8 cellular contexts compared by ENCODE assay signal in the genomic region with DNA sequence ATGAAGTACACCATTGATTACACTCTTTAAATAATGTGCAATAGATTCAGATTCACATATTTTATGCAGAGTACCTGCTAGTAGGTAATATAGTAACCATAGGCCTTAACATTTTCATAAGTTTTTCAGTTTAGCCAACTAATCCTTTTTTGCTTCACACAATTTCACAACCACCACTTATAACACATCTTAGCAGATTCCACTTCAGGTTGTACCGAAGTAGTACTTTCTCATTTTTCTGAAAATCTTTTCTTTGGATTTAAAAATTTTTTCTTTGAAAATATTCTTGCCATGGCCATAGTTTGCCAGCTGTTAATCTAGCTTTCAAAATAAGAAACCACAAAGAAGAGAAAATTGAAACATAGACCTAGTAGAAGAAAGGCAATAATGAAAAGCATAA.
"Had no signal": no experiment of that assay in that cellular context is flagged by ENCODE, and none has a peak within 500 bp of the region (broad histone marks: within the 10 kb centered on the region; RNA-seq: fewer than 3 reads in every experiment).

No MANE protein-coding gene starts in this region.

- ATAC-seq: GM12878 had no signal

- FAIRE-seq: G401.6, GM12878, GM12891, GM12892, GM18507, GM19239 had no signal

- DNase-seq: GDM1, GF-D8 had no signal

- H3K4me3 ChIP-seq: GM12878 had no signal
